ENCODE assay signal across 20 cellular contexts in genomic region chr10:117677239-117677638, GRCh38.
DNase-seq lines count a peak whose midpoint lies in the region; ATAC-seq, FAIRE-seq and TF ChIP-seq lines count a peak whose summit lies in the region.
"Had no signal": no experiment of that assay in that cellular context is flagged by ENCODE, and none has a peak within 500 bp of the region (broad histone marks: within the 10 kb centered on the region; RNA-seq: fewer than 3 reads in every experiment).

No MANE protein-coding gene starts in this region.

- H3K9me3 ChIP-seq in HepG2 (ENCODE audit: low read length) (no peaks in the 10 kb centered on the region), right lobe of liver (no peaks in the 10 kb centered on the region), Karpas-422 (ENCODE audit: low read length) (no peaks in the 10 kb centered on the region)

- no peak; the same call in 1 of the 2 replicates for TF ChIP-seq CTCF in HepG2 (CRISPR knock-in tag; IDR thresholded peaks at IDR 0.05)
- no peak for TF ChIP-seq CTCF in right lobe of liver (IDR thresholded peaks at IDR 0.05)
- no peak for TF ChIP-seq CTCF in WTC11 (IDR thresholded peaks at IDR 0.05)
- peak; percentile 32 for TF ChIP-seq CTCF in foreskin keratinocyte (conservative IDR thresholded peaks at IDR 0.05)

- H3K27ac Mint-ChIP-seq in WTC11 = no peak overlapping the region
- H3K27ac Mint-ChIP-seq: IgD-negative memory B cell had no signal

- POLR2A ChIA-PET in HepG2 (lab: Yijun Ruan, JAX) (no interaction called here), WTC11 (lab: Charles Lee) (interaction anchor here (0.6 kb wide), 1 partner anchor 203 kb away, joined by 7 read pairs; no protein-coding TSS in a partner anchor)

- H3K9me2 ChIP-seq in Karpas-422 (replicated peaks; ENCODE audit: insufficient read depth, low read length) = no peaks in the 10 kb centered on the region

- 9% methylated on average over 7 of the region's 7 CpGs for WGBS in HepG2 (ENCODE audit: low lambda C conversion rate)
- 39% methylated on average over 7 of the region's 7 CpGs for WGBS in right lobe of liver (ENCODE audit: insufficient coverage, low coverage, low lambda C conversion rate, missing lambda C conversion rate)

- H3K4me1 ChIP-seq in HepG2 (ENCODE audit: insufficient read depth, low read length) (no peaks in the 10 kb centered on the region), right lobe of liver (no peaks in the 10 kb centered on the region), foreskin keratinocyte (no peaks in the 10 kb centered on the region), Karpas-422 (ENCODE audit: low read length) (no peaks in the 10 kb centered on the region)

- H3K4me2 ChIP-seq in HepG2 (ENCODE audit: low read depth, low read length) = no peak overlapping the region
- no peak overlapping the region for H3K4me2 ChIP-seq in Karpas-422 (ENCODE audit: low read depth, low read length, poor library complexity, severe bottlenecking)

- H2AFZ ChIP-seq in HepG2 (ENCODE audit: low read length) (no peak overlapping the region), Karpas-422 (ENCODE audit: low read length) (no peak overlapping the region)

- H3K9ac ChIP-seq in HepG2 (ENCODE audit: insufficient read depth, low read depth, low read length) (no peak overlapping the region), Karpas-422 (ENCODE audit: low read length) (no peak overlapping the region)

- H4K20me1 ChIP-seq in HepG2 (ENCODE audit: insufficient read depth, low read length) (no peaks in the 10 kb centered on the region), Karpas-422 (ENCODE audit: insufficient read depth, low read depth, low read length) (no peaks in the 10 kb centered on the region)

- no peaks in the 10 kb centered on the region for H3K36me3 Mint-ChIP-seq in WTC11
- H3K36me3 Mint-ChIP-seq: IgD-negative memory B cell had no signal

- H3K4me3 Mint-ChIP-seq in WTC11 = no peak overlapping the region
- H3K4me3 Mint-ChIP-seq: IgD-negative memory B cell had no signal

- H3K27ac ChIP-seq in HepG2 (ENCODE audit: extremely low read length, insufficient read depth, low read length) (no peak overlapping the region), right lobe of liver (no peak overlapping the region), foreskin keratinocyte (no peak overlapping the region), Karpas-422 (ENCODE audit: low read length) (no peak overlapping the region)
- H3K27ac ChIP-seq: C4-2B, SK-N-MC had no signal

- H3K9me3 Mint-ChIP-seq in WTC11 = no peaks in the 10 kb centered on the region
- H3K9me3 Mint-ChIP-seq: IgD-negative memory B cell had no signal

- FAIRE-seq in HepG2 (lab: Jason Lieb, UNC) = no peak
- FAIRE-seq: A204.1, GM12891 had no signal

- H3K4me1 Mint-ChIP-seq in WTC11 = peaks cover 6% of the 10 kb centered on the region
- H3K4me1 Mint-ChIP-seq: IgD-negative memory B cell had no signal

- H3K27me3 ChIP-seq in HepG2 (ENCODE audit: control insufficient read depth in 1 of 2, insufficient read depth in 2 of 2, low read length in 2 of 2) (peaks cover 6 to 39% of the 10 kb centered on the region in 2 experiments), right lobe of liver (no peaks in the 10 kb centered on the region), foreskin keratinocyte (no peaks in the 10 kb centered on the region), Karpas-422 (ENCODE audit: low read length) (no peaks in the 10 kb centered on the region)

- no peaks in the 10 kb centered on the region for H3K79me2 ChIP-seq in HepG2 (ENCODE audit: insufficient read depth, low read length)
- H3K79me2 ChIP-seq in Karpas-422 (ENCODE audit: low read length) = no peaks in the 10 kb centered on the region

- TF ChIP-seq POLR2A in HepG2 (IDR thresholded peaks at IDR 0.05; ENCODE audit: insufficient read depth in 1 of 2, low read depth in 2 of 2, low read length in 2 of 2) = no peak
- TF ChIP-seq POLR2A in right lobe of liver (IDR thresholded peaks at IDR 0.05) = no peak

- no peak for TF ChIP-seq EP300 in HepG2 (IDR thresholded peaks at IDR 0.05; ENCODE audit: low read depth in 2 of 2, low read length in 2 of 2)
- no peak for TF ChIP-seq EP300 in HepG2 (CRISPR knock-in tag; IDR thresholded peaks at IDR 0.05; ENCODE audit: borderline replicate concordance)

- no peaks in the 10 kb centered on the region; the same call in 1 of the 2 replicates for H3K27me3 Mint-ChIP-seq in WTC11 (ENCODE audit: low read depth)

- intact Hi-C loops in HepG2 (cut with micrococcal nuclease; ENCODE audit: unreplicated experiment) (no loop called here), right lobe of liver (cut with DNase I) (no loop called here)

- ATAC-seq in HepG2 (peak; percentile 44; the same call in 1 of the 3 replicates), right lobe of liver (no peak), WTC11 (peak; percentile 73), foreskin keratinocyte (peak; percentile 81), GM18907 (IDR thresholded peaks at IDR 0.05; ENCODE audit: unreplicated experiment) (no peak), HG02970 (IDR thresholded peaks at IDR 0.05; ENCODE audit: low FRiP score, unreplicated experiment) (no peak)
- ATAC-seq: Right ventricle myocardium inferior had no signal

- H3K36me3 ChIP-seq in HepG2 (replicated peaks in 1 of 2; ENCODE audit: control insufficient read depth in 1 of 2, insufficient read depth in 2 of 2, low read length in 2 of 2) = no peaks in the 10 kb centered on the region
- no peaks in the 10 kb centered on the region for H3K36me3 ChIP-seq in right lobe of liver
- H3K36me3 ChIP-seq in Karpas-422 (ENCODE audit: insufficient read depth, low read length) = no peaks in the 10 kb centered on the region

- no peak overlapping the region for H3K4me3 ChIP-seq in HepG2 (replicated peaks in 1 of 3; ENCODE audit: insufficient read depth in 1 of 3, low read depth in 2 of 3, low read length in 3 of 3)
- no peak overlapping the region for H3K4me3 ChIP-seq in right lobe of liver
- H3K4me3 ChIP-seq in Karpas-422 (ENCODE audit: low read length) = no peak overlapping the region
- H3K4me3 ChIP-seq: SK-N-MC had no signal

- no TSS peak for BruUV-seq in HepG2 (replicated peaks; lab: Mats Ljungman, UMichigan)

- DNase-seq in HepG2 (ENCODE audit: low spot score) = no peak
- DNase-seq in right lobe of liver = no peak
- DNase-seq in WTC11 (ENCODE audit: low spot score) = no peak
- peak; percentile 47 to 59 for DNase-seq in foreskin keratinocyte
- no peak for DNase-seq in Karpas-422
- no peak for DNase-seq in activated effector memory CD4-positive, alpha-beta T cell treated with anti-CD3 and anti-CD28 coated beads, Interleukin-2, amount 50 U/mL, for 16 hours
- DNase-seq: COR-L47, DMS53, HCEC 1CT, NCI-H1436 treated with DMSO at 0.1 percent for 48 hours, NCI-H2081 treated with DMSO at 0.1 percent for 48 hours, NCI-H345 had no signal

- TF ChIP-seq RAD21 in HepG2 (CRISPR knock-in tag; IDR thresholded peaks at IDR 0.05) = no peak

- in situ Hi-C loops in HepG2 (cut with HindIII; ENCODE audit: extremely low pct_ligation_motif_present, low pct_unique_long_range_greater_than_20kb) = no loop called here

- CTCF ChIA-PET in HepG2 (lab: Yijun Ruan, JAX; ENCODE audit: low intra/inter-chr PET ratio, low total read pairs) (no interaction called here), WTC11 (lab: Charles Lee) (interaction anchor here (0.7 to 1.4 kb wide), 3 partner anchors 117 to 234 kb away, joined by 3 to 5 read pairs (median 3); no protein-coding TSS in a partner anchor)

TF ChIP-seq in HepG2, 621 proteins besides CTCF, POLR2A, EP300 and RAD21:
- TF ChIP-seq ZNF563 (CRISPR knock-in tag; IDR thresholded peaks at IDR 0.05) = no peak
- peak in 1 of 2 experiments; percentile 55; a peak in 2 of 4 replicates for TF ChIP-seq ATF4 (CRISPR knock-in tag; IDR thresholded peaks at IDR 0.05)

TF ChIP-seq in WTC11, 78 proteins besides CTCF, POLR2A, EP300 and RAD21:
- no peak for TF ChIP-seq TP53 (CRISPR knock-in tag; IDR thresholded peaks at IDR 0.05)
- TF ChIP-seq, protein P1, sequence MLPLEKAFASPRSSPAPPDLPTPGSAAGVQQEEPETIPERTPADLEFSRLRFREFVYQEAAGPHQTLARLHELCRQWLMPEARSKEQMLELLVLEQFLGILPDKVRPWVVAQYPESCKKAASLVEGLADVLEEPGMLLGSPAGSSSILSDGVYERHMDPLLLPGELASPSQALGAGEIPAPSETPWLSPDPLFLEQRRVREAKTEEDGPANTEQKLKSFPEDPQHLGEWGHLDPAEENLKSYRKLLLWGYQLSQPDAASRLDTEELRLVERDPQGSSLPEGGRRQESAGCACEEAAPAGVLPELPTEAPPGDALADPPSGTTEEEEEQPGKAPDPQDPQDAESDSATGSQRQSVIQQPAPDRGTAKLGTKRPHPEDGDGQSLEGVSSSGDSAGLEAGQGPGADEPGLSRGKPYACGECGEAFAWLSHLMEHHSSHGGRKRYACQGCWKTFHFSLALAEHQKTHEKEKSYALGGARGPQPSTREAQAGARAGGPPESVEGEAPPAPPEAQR (CRISPR knock-in tag; IDR thresholded peaks at IDR 0.05) = no peak
TF ChIP-seq in WTC11: peak in this region for 0.

Comparison
In these comparisons a context has a peak if more than half of its experiments do, and no peak if none do; other contexts are left out.
1. ATAC-seq: peak in HepG2 (single experiment), WTC11 (single experiment) and foreskin keratinocyte (single experiment); none in right lobe of liver (0 of 4), GM18907 (single experiment) and HG02970 (single experiment).
2. DNase-seq: peak in foreskin keratinocyte (2 of 2); none in HepG2 (single experiment), right lobe of liver (0 of 3), WTC11 (single experiment), Karpas-422 (single experiment) and activated effector memory CD4-positive, alpha-beta T cell treated with anti-CD3 and anti-CD28 coated beads, Interleukin-2, amount 50 U/mL, for 16 hours (single experiment).